Comparison of ENCODE assay signal across 8 cellular contexts in genomic region chr6:21438237-21438985, GRCh38.
DNase-seq lines count a peak whose midpoint lies in the region; ATAC-seq, FAIRE-seq and TF ChIP-seq lines count a peak whose summit lies in the region.

No MANE protein-coding gene starts in this region.

- TF ChIP-seq EP300 in upper lobe of left lung (IDR thresholded peaks at IDR 0.05) = no peak

- 79 to 80% methylated on average over 10 of the region's 10 CpGs for WGBS in upper lobe of left lung, 2 donors

- FAIRE-seq in kidney (lab: Jason Lieb, UNC) = no peak
- FAIRE-seq in frontal cortex (lab: Jason Lieb, UNC) = no peak

- DNase-seq in NCI-H2171 (lab: John Stamatoyannopoulos, UW) = peak; percentile 50
- peak; percentile 13 for DNase-seq in kidney
- DNase-seq in superior temporal gyrus (ENCODE audit: extremely low spot score) = no peak
- no peak for DNase-seq in frontal cortex (ENCODE audit: low spot score in 2 of 2)
- no peak for DNase-seq in upper lobe of left lung
- DNase-seq in NCI-H226 = no peak

- TF ChIP-seq CTCF in kidney (IDR thresholded peaks at IDR 0.05; ENCODE audit: borderline replicate concordance, extremely low read depth, insufficient read depth) (no peak), upper lobe of left lung (IDR thresholded peaks at IDR 0.05) (no peak)

- no peak for TF ChIP-seq POLR2A in upper lobe of left lung (IDR thresholded peaks at IDR 0.05)

- H3K27me3 ChIP-seq in upper lobe of left lung = no peaks in the 10 kb centered on the region

- H3K36me3 ChIP-seq in kidney (ENCODE audit: control insufficient read depth in 1 of 2, insufficient read depth in 2 of 2, low read length in 2 of 2) = no peaks in the 10 kb centered on the region
- no peaks in the 10 kb centered on the region for H3K36me3 ChIP-seq in upper lobe of left lung

- no peak overlapping the region for H3K27ac ChIP-seq in kidney (ENCODE audit: low read depth in 2 of 2, low read length in 2 of 2)
- no peak overlapping the region for H3K27ac ChIP-seq in upper lobe of left lung

- no peaks in the 10 kb centered on the region for H3K4me1 ChIP-seq in kidney (ENCODE audit: control insufficient read depth in 1 of 2, insufficient read depth in 1 of 2, low read depth in 1 of 2, low read length in 2 of 2)
- H3K4me1 ChIP-seq in upper lobe of left lung = peaks cover 0 to 3% (median 0%) of the 10 kb centered on the region in 4 donors

- no peak overlapping the region for H3K9ac ChIP-seq in kidney (ENCODE audit: low read length in 2 of 2)

- ATAC-seq in GM18873 (IDR thresholded peaks at IDR 0.05; ENCODE audit: low FRiP score, unreplicated experiment) (peak; percentile 92), HG02759 (IDR thresholded peaks at IDR 0.05; ENCODE audit: unreplicated experiment) (peak; percentile 95), upper lobe of left lung (ENCODE audit: low FRiP score in 2 of 2) (no peak)

- no peaks in the 10 kb centered on the region for H3K9me3 ChIP-seq in kidney (ENCODE audit: control insufficient read depth in 1 of 2, low read length in 2 of 2)
- no peaks in the 10 kb centered on the region for H3K9me3 ChIP-seq in upper lobe of left lung

- no peak overlapping the region for H3K4me3 ChIP-seq in kidney (ENCODE audit: low read length in 2 of 2)
- H3K4me3 ChIP-seq in upper lobe of left lung = no peak overlapping the region

- intact Hi-C loops in kidney (cut with DNase I) = no loop called here

Comparison
In these comparisons a context has a peak if more than half of its experiments do, and no peak if none do; other contexts are left out.
1. ATAC-seq: peak in GM18873 (single experiment) and HG02759 (single experiment); none in upper lobe of left lung (0 of 2).
2. DNase-seq: peak in NCI-H2171 (single experiment) and kidney (single experiment); none in superior temporal gyrus (single experiment), frontal cortex (0 of 2), upper lobe of left lung (0 of 2) and NCI-H226 (single experiment).